ENCODE assay signal across 1 cellular context in genomic region chr14:73249108-73249507, GRCh38.
TF ChIP-seq lines count a peak whose summit lies in the region.

No MANE protein-coding gene starts in this region.

TF ChIP-seq in HepG2, 621 proteins besides CTCF, POLR2A, EP300 and RAD21:
- peak; percentile 58 for TF ChIP-seq MAFF (IDR thresholded peaks at IDR 0.05; ENCODE audit: low read depth, low read length)
- peak; percentile 53 to 57; a peak in 3 of 4 replicates for TF ChIP-seq MAFK (conservative IDR thresholded peaks at IDR 0.05 in 1 of 2, IDR thresholded peaks at IDR 0.05 in 1 of 2; ENCODE audit: low read length in 2 of 2)
- TF ChIP-seq KDM2A (CRISPR knock-in tag; IDR thresholded peaks at IDR 0.05; ENCODE audit: borderline replicate concordance, low read depth), result no peak
- TF ChIP-seq RNF219 (CRISPR knock-in tag; IDR thresholded peaks at IDR 0.05), result no peak
TF ChIP-seq in HepG2: peak in this region for 2.
